ENCODE assay signal across 20 cellular contexts in the genomic region with DNA sequence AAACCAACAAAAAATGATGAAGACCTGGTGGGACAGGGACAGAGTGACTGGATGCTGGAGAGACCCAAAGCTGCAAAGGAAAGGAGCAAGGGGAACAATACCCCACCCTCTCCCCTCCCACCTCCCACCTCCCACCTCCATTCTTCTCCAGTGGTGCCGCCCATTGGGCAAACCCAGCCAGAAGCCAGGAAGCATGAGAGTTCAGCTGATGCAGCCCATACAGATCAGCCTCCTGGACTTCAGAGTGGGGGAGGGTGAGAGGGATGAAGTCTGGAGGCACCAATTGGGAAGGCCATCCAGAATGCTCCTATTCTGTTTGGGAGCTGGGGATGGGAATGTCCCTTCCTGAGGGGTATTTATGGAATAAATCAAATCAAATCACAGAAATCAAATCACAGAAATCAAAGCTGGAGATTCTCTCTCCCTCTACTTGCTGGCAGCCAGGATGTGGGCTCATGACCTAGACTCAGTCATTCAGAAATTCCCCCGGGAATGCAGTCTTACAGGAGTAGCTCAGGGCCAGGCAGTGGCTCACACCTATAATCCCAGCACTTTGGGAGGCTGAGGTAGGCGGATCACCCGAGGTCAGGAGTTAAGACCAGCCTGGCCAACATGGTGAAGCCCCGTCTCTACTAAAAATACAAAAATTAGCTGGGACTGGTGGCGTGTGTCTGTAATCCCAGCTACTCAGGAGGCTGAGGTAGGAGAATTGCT. TPM values are rescaled to one million over a fixed set of nuclear protein-coding genes. Genes with fewer than 3 reads are reported as not detected.
DNase-seq lines count a peak whose midpoint lies in the region; ATAC-seq and TF ChIP-seq lines count a peak whose summit lies in the region.
"Had no signal": no experiment of that assay in that cellular context is flagged by ENCODE, and none has a peak within 500 bp of the region (broad histone marks: within the 10 kb centered on the region; RNA-seq: fewer than 3 reads in every experiment).

No MANE protein-coding gene starts in this region.

- no peaks in the 10 kb centered on the region for H3K9me3 ChIP-seq in body of pancreas
- H3K9me3 ChIP-seq: ascending aorta, colonic mucosa, right lobe of liver, thoracic aorta had no signal

- peak overlapping the region in 3 of 4 donors; percentile 38 to 50 (median 41) for H3K27ac ChIP-seq in body of pancreas
- H3K27ac ChIP-seq: ascending aorta, colonic mucosa, epithelial cell of prostate, right lobe of liver, thoracic aorta had no signal

- H3K9me3 Mint-ChIP-seq in mesothelial cell of epicardium (no peaks in the 10 kb centered on the region), T-cell (no peaks in the 10 kb centered on the region)
- H3K9me3 Mint-ChIP-seq in T-helper 2 cell treated with Interferon-gamma antibody and Interleukin-4, amounts not matched to agents 5 μg/mL and 100 μg/mL, for 36 hours: no peaks in the 10 kb centered on the region

- H3K4me1 Mint-ChIP-seq in mesothelial cell of epicardium (peaks cover 57% of the 10 kb centered on the region), T-cell (peaks cover 8 to 19% (median 11%) of the 10 kb centered on the region in 3 donors)
- H3K4me1 Mint-ChIP-seq in T-helper 2 cell treated with Interferon-gamma antibody and Interleukin-4, amounts not matched to agents 5 μg/mL and 100 μg/mL, for 36 hours (ENCODE audit: low read depth): peaks cover 13% of the 10 kb centered on the region

- POLR2A ChIA-PET in T-cell (lab: Charles Lee): no interaction called here

- TF ChIP-seq POLR2A in body of pancreas (IDR thresholded peaks at IDR 0.05): no peak

- no peak overlapping the region for H3K4me3 Mint-ChIP-seq in mesothelial cell of epicardium
- no peak overlapping the region for H3K4me3 Mint-ChIP-seq in T-helper 2 cell treated with Interferon-gamma antibody and Interleukin-4, amounts not matched to agents 5 μg/mL and 100 μg/mL, for 36 hours
- no peak overlapping the region for H3K4me3 Mint-ChIP-seq in T-cell
- H3K4me3 Mint-ChIP-seq: B cell, T-helper 17 cell had no signal

- H3K4me3 ChIP-seq in body of pancreas: no peak overlapping the region
- H3K4me3 ChIP-seq: ascending aorta, colonic mucosa, right lobe of liver, thoracic aorta had no signal

- ATAC-seq in body of pancreas (no peak), HG02885 (IDR thresholded peaks at IDR 0.05; ENCODE audit: poor library complexity, unreplicated experiment) (no peak), T-cell (replicated peaks in 1 of 4) (no peak)
- ATAC-seq: activated CD4-positive, CD25-positive, alpha-beta regulatory T cell treated with anti-CD3 and anti-CD28 coated beads, Interleukin-2, amount 50 U/mL, for 24 hours; Right ventricle myocardium inferior; T-helper 17 cell had no signal

- H3K36me3 Mint-ChIP-seq in mesothelial cell of epicardium: no peaks in the 10 kb centered on the region
- H3K36me3 Mint-ChIP-seq in T-helper 2 cell treated with Interferon-gamma antibody and Interleukin-4, amounts not matched to agents 5 μg/mL and 100 μg/mL, for 36 hours (ENCODE audit: low read depth): no peaks in the 10 kb centered on the region
- no peaks in the 10 kb centered on the region for H3K36me3 Mint-ChIP-seq in T-cell

- 77 to 81% methylated on average over 6 of the region's 6 CpGs for WGBS in body of pancreas, 2 donors

- H3K27me3 Mint-ChIP-seq in mesothelial cell of epicardium (ENCODE audit: low read depth) (no peaks in the 10 kb centered on the region), T-cell (no peaks in the 10 kb centered on the region)
- no peaks in the 10 kb centered on the region for H3K27me3 Mint-ChIP-seq in T-helper 2 cell treated with Interferon-gamma antibody and Interleukin-4, amounts not matched to agents 5 μg/mL and 100 μg/mL, for 36 hours (ENCODE audit: low read depth)
- H3K27me3 Mint-ChIP-seq: B cell had no signal

- CTCF ChIA-PET in T-cell (lab: Charles Lee): interaction anchor here in 1 of 2 donors (0.6 to 1.0 kb wide), 3 partner anchors 14 to 52 kb away, joined by 3 to 5 read pairs (median 3); no protein-coding TSS in a partner anchor

- intact Hi-C loops in body of pancreas (cut with DNase I): no loop called here

- H3K27me3 ChIP-seq in body of pancreas: no peaks in the 10 kb centered on the region
- H3K27me3 ChIP-seq: ascending aorta, colonic mucosa, right lobe of liver had no signal

- peaks cover 28% of the 10 kb centered on the region for H3K4me1 ChIP-seq in body of pancreas
- H3K4me1 ChIP-seq: colonic mucosa had no signal

- H3K27ac Mint-ChIP-seq in mesothelial cell of epicardium: peak overlapping the region; percentile 21
- H3K27ac Mint-ChIP-seq in T-helper 2 cell treated with Interferon-gamma antibody and Interleukin-4, amounts not matched to agents 5 μg/mL and 100 μg/mL, for 36 hours: no peak overlapping the region
- no peak overlapping the region for H3K27ac Mint-ChIP-seq in T-cell
- H3K27ac Mint-ChIP-seq: B cell, T-helper 17 cell had no signal

- TF ChIP-seq CTCF in body of pancreas (IDR thresholded peaks at IDR 0.05) (no peak), mesothelial cell of epicardium (IDR thresholded peaks at IDR 0.05; ENCODE audit: unreplicated experiment) (no peak)

- no peaks in the 10 kb centered on the region for H3K36me3 ChIP-seq in body of pancreas (replicated peaks in 1 of 2; ENCODE audit: insufficient read depth in 1 of 2, low read depth in 2 of 2)
- H3K36me3 ChIP-seq: ascending aorta, colonic mucosa, right lobe of liver, thoracic aorta had no signal

- peak; percentile 68 for DNase-seq in Daoy (ENCODE audit: low read depth)
- DNase-seq in LHCN-M2 (ENCODE audit: low read depth): peak; percentile 43
- no peak for DNase-seq in body of pancreas
- DNase-seq in mesothelial cell of epicardium (ENCODE audit: low spot score in 2 of 2, unreplicated experiment in 2 of 2): no peak
- DNase-seq in stimulated activated CD4-positive, alpha-beta T cell treated with anti-CD3 and anti-CD28 coated beads, Interleukin-2, amount 100 ng/mL, for 24 hours: no peak
- no peak for DNase-seq in T-helper 2 cell treated with Interferon-gamma antibody and Interleukin-4, amounts not matched to agents 5 μg/mL and 100 μg/mL, for 36 hours (ENCODE audit: low spot score)
- DNase-seq in T-cell: no peak
- DNase-seq: activated gamma-delta T cell treated with Interleukin-2 at 50 U/mL for 16 hours, colonic mucosa, DMS 273 treated with DMSO at 0.1 percent for 48 hours, NCI-H2081, right lobe of liver, T-helper 17 cell had no signal

RNA-seq across cellular contexts. Expression of a gene that starts 31.1 kb away (rescaled TPM):
- 28.6 and 31.5 TPM in 2 replicates for total RNA-seq in Daoy (2014; rRNA removed; shearing (Covaris generic))
- total RNA-seq in LHCN-M2 (2014; rRNA removed) (49.7 and 56.7 TPM in 2 replicates), body of pancreas (10 to 100 TPM; 26.7 to 52.1 TPM), mesothelial cell of epicardium (126 to 131 TPM (median 128 TPM) in 3 replicates), T-cell (10 to 100 TPM; 32.6 to 50.4 (median 38.8) TPM)
- 16.9 TPM for polyA plus RNA-seq in LHCN-M2 (2012)

Comparison
In these comparisons a context has a peak if more than half of its experiments do, and no peak if none do; other contexts are left out.
1. DNase-seq: peak in Daoy (single experiment) and LHCN-M2 (single experiment); none in body of pancreas (0 of 4), mesothelial cell of epicardium (0 of 2), stimulated activated CD4-positive, alpha-beta T cell treated with anti-CD3 and anti-CD28 coated beads, Interleukin-2, amount 100 ng/mL, for 24 hours (0 of 2), T-helper 2 cell treated with Interferon-gamma antibody and Interleukin-4, amounts not matched to agents 5 μg/mL and 100 μg/mL, for 36 hours (single experiment) and T-cell (0 of 34).